In the genomic region with DNA sequence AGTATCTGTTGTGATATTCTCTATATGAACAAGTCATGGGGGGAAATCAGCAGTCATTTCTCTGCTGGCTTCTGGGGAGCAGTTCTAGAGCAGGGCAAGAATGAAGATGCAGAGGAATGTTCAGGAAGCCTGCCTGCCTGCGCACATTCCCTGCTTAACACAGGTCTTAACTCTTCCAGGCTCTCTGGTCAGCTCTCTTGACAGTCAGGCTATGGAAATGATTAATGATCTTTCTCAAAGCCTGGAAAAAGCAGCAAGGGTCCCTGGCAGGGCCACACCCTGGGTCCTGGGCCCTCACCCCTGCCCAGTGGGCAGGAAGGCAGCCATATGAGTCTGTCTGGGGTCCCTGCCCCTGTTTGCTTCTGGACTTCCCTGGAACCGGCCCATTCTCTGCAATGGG, we compare ENCODE assay signal across 1 cellular context.
TF ChIP-seq lines count a peak whose summit lies in the region.

No MANE protein-coding gene starts in this region.

TF ChIP-seq in HEK293T, 16 proteins besides CTCF, POLR2A, EP300 and RAD21:
- TF ChIP-seq FOXM1 (IDR thresholded peaks at IDR 0.05; ENCODE audit: borderline replicate concordance) (no peak), PKNOX1 (IDR thresholded peaks at IDR 0.05) (peak; percentile 80)
TF ChIP-seq in HEK293T: peak in this region for 1.
